In the genomic region with DNA sequence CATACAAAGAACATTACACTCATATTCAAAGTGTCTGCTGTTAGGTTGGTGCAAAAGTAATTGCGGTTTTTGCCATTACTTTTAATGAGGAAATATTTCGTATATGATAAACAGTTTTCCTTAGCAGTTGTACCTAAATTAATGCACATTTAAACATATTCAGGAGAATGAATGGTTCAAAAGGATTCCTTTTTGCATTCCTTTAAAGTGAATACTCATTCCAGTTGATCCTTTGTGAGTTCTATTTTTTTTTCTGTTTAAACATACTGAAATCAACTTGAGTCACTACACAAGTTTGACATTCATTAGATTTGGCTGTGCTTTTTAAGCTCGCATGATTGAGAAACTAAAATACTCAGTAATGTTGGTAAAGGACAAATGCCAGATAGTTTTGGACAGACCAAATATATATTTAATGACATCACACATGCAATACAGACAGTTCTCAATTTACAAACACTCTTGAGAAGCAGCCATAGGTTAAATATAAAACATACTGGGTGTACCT, we compare ENCODE assay signal across 8 cellular contexts. TPM values are rescaled to one million over a fixed set of nuclear protein-coding genes. Genes with fewer than 3 reads are reported as not detected.
A peak's percentile ranks its signal among the peaks of the same experiment; 100 is the strongest.
DNase-seq lines count a peak whose midpoint lies in the region; ATAC-seq and TF ChIP-seq lines count a peak whose summit lies in the region.

No MANE protein-coding gene starts in this region.

- no peaks in the 10 kb centered on the region for H3K9me2 ChIP-seq in SU-DHL-6 (replicated peaks; ENCODE audit: insufficient read depth, low read length)

- H3K4me1 Mint-ChIP-seq in CD4-positive, alpha-beta memory T cell = peaks cover 21 to 45% (median 28%) of the 10 kb centered on the region in 4 donors

- CTCF ChIA-PET in CD4-positive, alpha-beta memory T cell (lab: Charles Lee; ENCODE audit: partially characterized antibody) = interaction anchor here (1.1 to 2.6 kb wide), 3 partner anchors 10 to 275 kb away, joined by 4 to 11 read pairs (median 5); no protein-coding TSS in a partner anchor

- no peaks in the 10 kb centered on the region for H3K27me3 Mint-ChIP-seq in CD4-positive, alpha-beta memory T cell

- peaks cover 14 to 17% of the 10 kb centered on the region in 2 donors for H3K36me3 Mint-ChIP-seq in CD4-positive, alpha-beta memory T cell

- peak overlapping the region; percentile 52 for H3K4me2 ChIP-seq in SU-DHL-6 (ENCODE audit: low read depth, low read length, poor library complexity, severe bottlenecking)

- H3K36me3 ChIP-seq in left ventricle myocardium inferior (no peaks in the 10 kb centered on the region), SU-DHL-6 (ENCODE audit: low read length) (no peaks in the 10 kb centered on the region), iPS-20b (ENCODE audit: insufficient read depth, low read depth, low read length) (peaks cover 27% of the 10 kb centered on the region), uterus (no peaks in the 10 kb centered on the region)
- H3K36me3 ChIP-seq in CD4-positive, alpha-beta memory T cell (ENCODE audit: insufficient read depth, low read length) = no peaks in the 10 kb centered on the region

- H3K9ac ChIP-seq in SU-DHL-6 (ENCODE audit: low read length) (no peak overlapping the region), iPS-20b (ENCODE audit: low read depth, low read length) (peak overlapping the region; percentile 27; the same call in 1 of the 2 replicates)

- H3K27me3 ChIP-seq in left ventricle myocardium inferior (ENCODE audit: low read depth) (no peaks in the 10 kb centered on the region), SU-DHL-6 (ENCODE audit: low read length) (no peaks in the 10 kb centered on the region), iPS-20b (ENCODE audit: insufficient read depth, low read length) (no peaks in the 10 kb centered on the region), uterus (no peaks in the 10 kb centered on the region)
- no peaks in the 10 kb centered on the region for H3K27me3 ChIP-seq in CD4-positive, alpha-beta memory T cell (ENCODE audit: insufficient read depth, low read length)

- intact Hi-C loops in left ventricle myocardium inferior (cut with micrococcal nuclease) (loop anchor here (10.0 kb wide), 1 partner anchor 168 kb away; no protein-coding TSS in a partner anchor), Right ventricle myocardium inferior (cut with DNase I) (no loop called here), uterus (cut with DNase I; ENCODE audit: low total_unique reads) (no loop called here)
- intact Hi-C loops in CD4-positive, alpha-beta memory T cell (cut with micrococcal nuclease) = no loop called here

- H3K27ac ChIP-seq in left ventricle myocardium inferior (replicated peaks) (peak overlapping the region; percentile 100), SU-DHL-6 (ENCODE audit: low read depth, low read length) (no peak overlapping the region), iPS-20b (ENCODE audit: low read length) (peak overlapping the region; percentile 4), uterus (peak overlapping the region; percentile 100)
- H3K27ac ChIP-seq in CD4-positive, alpha-beta memory T cell (ENCODE audit: low read depth, low read length) = no peak overlapping the region

- POLR2A ChIA-PET in CD4-positive, alpha-beta memory T cell (lab: Charles Lee; ENCODE audit: partially characterized antibody) = interaction anchor here (0.5 to 5.9 kb wide), 4 partner anchors 15 to 118 kb away, joined by 3 to 114 read pairs (median 5); partner anchors contain the start of genes SLC38A1 and SLC38A2

- no peak overlapping the region for H2AFZ ChIP-seq in SU-DHL-6 (ENCODE audit: low read depth, low read length, severe bottlenecking)

- no peak for TF ChIP-seq CTCF in left ventricle myocardium inferior (IDR thresholded peaks at IDR 0.05; ENCODE audit: borderline replicate concordance)
- no peak for TF ChIP-seq CTCF in SU-DHL-6 (IDR thresholded peaks at IDR 0.05; ENCODE audit: insufficient read depth, low read length, poor library complexity, severe bottlenecking)
- no peak for TF ChIP-seq CTCF in uterus (IDR thresholded peaks at IDR 0.05)

- no peaks in the 10 kb centered on the region for H4K20me1 ChIP-seq in SU-DHL-6 (ENCODE audit: low read depth, low read length)

- H3K27ac Mint-ChIP-seq in CD4-positive, alpha-beta memory T cell = no peak overlapping the region

- H3K79me2 ChIP-seq in SU-DHL-6 (ENCODE audit: insufficient read depth, low read length) = no peaks in the 10 kb centered on the region

- H3K9me3 ChIP-seq in left ventricle myocardium inferior (replicated peaks) = no peaks in the 10 kb centered on the region
- no peaks in the 10 kb centered on the region for H3K9me3 ChIP-seq in SU-DHL-6 (ENCODE audit: insufficient read depth, low read length)
- no peaks in the 10 kb centered on the region for H3K9me3 ChIP-seq in iPS-20b (ENCODE audit: insufficient read depth, low read depth, low read length)
- H3K9me3 ChIP-seq in uterus = no peaks in the 10 kb centered on the region
- H3K9me3 ChIP-seq in CD4-positive, alpha-beta memory T cell (ENCODE audit: control insufficient read depth in 1 of 2, low read length in 2 of 2) = no peaks in the 10 kb centered on the region

- TF ChIP-seq POLR2A in uterus (IDR thresholded peaks at IDR 0.05) = no peak

- H3K4me3 ChIP-seq in left ventricle myocardium inferior = peak overlapping the region; percentile 39
- H3K4me3 ChIP-seq in SU-DHL-6 (ENCODE audit: insufficient read depth, low read length, poor library complexity, severe bottlenecking) = peak overlapping the region; percentile 17
- peak overlapping the region; percentile 56 for H3K4me3 ChIP-seq in iPS-20b (ENCODE audit: low read length)
- peak overlapping the region in 1 of 2 donors; percentile 0 for H3K4me3 ChIP-seq in uterus
- H3K4me3 ChIP-seq in CD4-positive, alpha-beta memory T cell (ENCODE audit: low read length in 2 of 2) = no peak overlapping the region

- H3K4me3 Mint-ChIP-seq in CD4-positive, alpha-beta memory T cell = no peak overlapping the region

- peaks cover 65% of the 10 kb centered on the region for H3K4me1 ChIP-seq in left ventricle myocardium inferior
- peaks cover 61% of the 10 kb centered on the region for H3K4me1 ChIP-seq in iPS-20b (ENCODE audit: insufficient read depth, low read length)
- peaks cover 3 to 20% of the 10 kb centered on the region in 2 donors for H3K4me1 ChIP-seq in uterus
- peaks cover 30% of the 10 kb centered on the region for H3K4me1 ChIP-seq in CD4-positive, alpha-beta memory T cell (ENCODE audit: insufficient read depth, low read length)

- H3K9me3 Mint-ChIP-seq in CD4-positive, alpha-beta memory T cell = no peaks in the 10 kb centered on the region

- ATAC-seq in Right ventricle myocardium inferior = no peak

- DNase-seq in left ventricle myocardium inferior (no peak), Right ventricle myocardium inferior (ENCODE audit: missing footprints) (no peak), uterus (no peak), NCI-H524 (lab: John Stamatoyannopoulos, UW) (no peak)
- DNase-seq in CD4-positive, alpha-beta memory T cell = no peak
- DNase-seq in stimulated activated CD4-positive, alpha-beta T cell treated with anti-CD3 and anti-CD28 coated beads, Interleukin-4, amount 100 ng/mL, for 4 hours = no peak

- H3F3A ChIP-seq in SU-DHL-6 (ENCODE audit: insufficient read depth) = peaks cover 38% of the 10 kb centered on the region

RNA-seq across cellular contexts. Expression of gene SLC38A2, which starts 13.8 kb away (rescaled TPM):
- 129 TPM for total RNA-seq in left ventricle myocardium inferior
- total RNA-seq in Right ventricle myocardium inferior = 161 TPM
- 100 to 1,000 TPM; 234 to 487 (median 372) TPM for total RNA-seq in uterus
- total RNA-seq in CD4-positive, alpha-beta memory T cell = 100 to 1,000 TPM; 200 to 208 TPM
- 10 to 100 TPM; 46.8 to 73.6 TPM for polyA plus RNA-seq in CD4-positive, alpha-beta memory T cell

Comparison
In these comparisons a context has a peak if more than half of its experiments do, and no peak if none do; other contexts are left out.
1. H3K27ac ChIP-seq: peak in left ventricle myocardium inferior (single experiment), iPS-20b (single experiment) and uterus (2 of 2); none in SU-DHL-6 (single experiment) and CD4-positive, alpha-beta memory T cell (single experiment).
2. H3K4me3 ChIP-seq: peak in left ventricle myocardium inferior (single experiment), SU-DHL-6 (single experiment) and iPS-20b (single experiment); none in CD4-positive, alpha-beta memory T cell (0 of 2).